Comparison of ENCODE assay signal across 34 cellular contexts in genomic region chr7:18234519-18234918, GRCh38.
"Had no signal": no experiment of that assay in that cellular context is flagged by ENCODE, and none has a peak within 500 bp of the region (broad histone marks: within the 10 kb centered on the region; RNA-seq: fewer than 3 reads in every experiment).

No MANE protein-coding gene starts in this region.

- H3K9me3 ChIP-seq: MG63 had no signal

- H3K27me3 ChIP-seq: MG63 had no signal

- H3K4me2 ChIP-seq: KMS-11 had no signal

- DNase-seq: Karpas-422, Kasumi-1, MG63, MM.1S, MV-4-11, NCI-H1048, NCI-H1092, NCI-H1092 treated with DMSO at 0.1 percent for 48 hours, NCI-H1105, NCI-H1105 treated with DMSO at 0.1 percent for 48 hours, NCI-H1417, NCI-H1417 treated with DMSO at 0.1 percent for 48 hours, NCI-H1436, NCI-H1436 treated with DMSO at 0.1 percent for 48 hours, NCI-H146, NCI-H1694, NCI-H1694 treated with DMSO at 0.1 percent for 48 hours, NCI-H187, NCI-H187 treated with DMSO at 0.1 percent for 48 hours, NCI-H1930, NCI-H2029, NCI-H2029 treated with DMSO at 0.1 percent for 48 hours, NCI-H2081, NCI-H2081 treated with DMSO at 0.1 percent for 48 hours, NCI-H2107, NCI-H2171, NCI-H2171 treated with DMSO at 0.1 percent for 48 hours, NCI-H2227 treated with DMSO at 0.1 percent for 48 hours, NCI-H226, NCI-H345, NCI-H446, NCI-H446 treated with DMSO at 0.1 percent for 48 hours, NCI-H510A had no signal

- H3K36me3 ChIP-seq: MG63 had no signal

- H3K27ac ChIP-seq: KMS-11 had no signal

- H3K9ac ChIP-seq: KMS-11 had no signal

- H3K4me3 ChIP-seq: MG63 had no signal
